In genomic region chr15:93138681-93139080, GRCh38 we compare ENCODE assay signal across 21 cellular contexts. TPM values are rescaled to one million over a fixed set of nuclear protein-coding genes. Genes with fewer than 3 reads are reported as not detected.
"Had no signal": no experiment of that assay in that cellular context is flagged by ENCODE, and none has a peak within 500 bp of the region (broad histone marks: within the 10 kb centered on the region; RNA-seq: fewer than 3 reads in every experiment).

No MANE protein-coding gene starts in this region.

- H3K4me3 Mint-ChIP-seq: memory B cell; naive thymus-derived CD4-positive, alpha-beta T cell; natural killer cell treated with Interleukin-12 subunit alpha and Interleukin-12 subunit beta and Interleukin-15 and Interleukin-18, amount 100 ng/mL, for 72 hours; stimulated activated naive CD8-positive, alpha-beta T cell treated with anti-CD3 and anti-CD28 coated beads, Interleukin-15, Interleukin-2, amounts not matched to agents 100 ng/mL and 50 ng/mL, for 24 hours; type B pancreatic cell had no signal

- H3K36me3 Mint-ChIP-seq: memory B cell; naive thymus-derived CD4-positive, alpha-beta T cell; natural killer cell treated with Interleukin-12 subunit alpha and Interleukin-12 subunit beta and Interleukin-15 and Interleukin-18, amount 100 ng/mL, for 72 hours; type B pancreatic cell had no signal

- H3K4me1 Mint-ChIP-seq: memory B cell had no signal

- DNase-seq: hippocampal formation; kidney glomerular epithelial cell; left cardiac atrium; left ventricle myocardium superior; midbrain; mucosa of descending colon; naive thymus-derived CD4-positive, alpha-beta T cell; ovary; retina; right cardiac atrium; stimulated activated CD4-positive, alpha-beta T cell treated with anti-CD3 and anti-CD28 coated beads, Interleukin-12 subunit alpha, Interleukin-12 subunit beta, amount 100 ng/mL, for 4 hours; stimulated activated CD4-positive, alpha-beta T cell treated with anti-CD3 and anti-CD28 coated beads, Interleukin-15, amount 100 ng/mL, for 24 hours; stimulated activated CD4-positive, alpha-beta T cell treated with anti-CD3 and anti-CD28 coated beads, Interleukin-2, amount 100 ng/mL, for 24 hours; stimulated activated CD4-positive, alpha-beta T cell treated with anti-CD3 and anti-CD28 coated beads, Interleukin-4, amount 100 ng/mL, for 1 hour; stimulated activated naive CD4-positive, alpha-beta T cell; tibial artery; uterus had no signal

- H3K27ac Mint-ChIP-seq: memory B cell; natural killer cell treated with Interleukin-12 subunit alpha and Interleukin-12 subunit beta and Interleukin-15 and Interleukin-18, amount 100 ng/mL, for 72 hours; stimulated activated naive CD8-positive, alpha-beta T cell treated with anti-CD3 and anti-CD28 coated beads, Interleukin-15, Interleukin-2, amounts not matched to agents 100 ng/mL and 50 ng/mL, for 24 hours; type B pancreatic cell had no signal

- H3K9me3 Mint-ChIP-seq: memory B cell; naive thymus-derived CD4-positive, alpha-beta T cell; natural killer cell treated with Interleukin-12 subunit alpha and Interleukin-12 subunit beta and Interleukin-15 and Interleukin-18, amount 100 ng/mL, for 72 hours; stimulated activated naive CD8-positive, alpha-beta T cell treated with anti-CD3 and anti-CD28 coated beads, Interleukin-15, Interleukin-2, amounts not matched to agents 100 ng/mL and 50 ng/mL, for 24 hours; type B pancreatic cell had no signal

- H3K27me3 Mint-ChIP-seq: stimulated activated naive CD8-positive, alpha-beta T cell treated with anti-CD3 and anti-CD28 coated beads, Interleukin-15, Interleukin-2, amounts not matched to agents 100 ng/mL and 50 ng/mL, for 24 hours had no signal

RNA-seq across cellular contexts. Expression of gene RGMA, which starts 49.7 kb away (rescaled TPM):
- total RNA-seq: natural killer cell treated with Interleukin-12 subunit alpha and Interleukin-12 subunit beta and Interleukin-15 and Interleukin-18, amount 100 ng/mL, for 72 hours had no signal
